Comparison of ENCODE assay signal across 7 cellular contexts in the genomic region with DNA sequence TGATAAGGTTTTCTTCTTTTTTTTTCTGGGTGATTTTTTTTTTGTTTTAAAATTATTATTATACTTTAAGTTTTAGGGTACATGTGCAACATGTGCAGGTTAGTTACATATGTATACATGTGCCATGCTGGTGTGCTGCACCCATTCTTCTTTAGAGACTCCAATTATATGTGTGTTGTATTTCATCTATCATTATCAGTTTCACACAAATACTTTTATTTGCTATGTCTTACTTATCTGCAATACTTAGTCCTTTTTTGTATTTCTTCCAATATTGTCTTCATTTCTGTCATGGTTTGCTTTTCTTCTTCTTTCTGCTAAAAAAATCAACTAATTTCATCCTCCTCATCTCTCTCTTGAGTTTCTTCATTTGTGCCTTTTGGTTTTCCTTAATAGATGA. TPM values are rescaled to one million over a fixed set of nuclear protein-coding genes. Genes with fewer than 3 reads are reported as not detected.
"Had no signal": no experiment of that assay in that cellular context is flagged by ENCODE, and none has a peak within 500 bp of the region (broad histone marks: within the 10 kb centered on the region; RNA-seq: fewer than 3 reads in every experiment).

No MANE protein-coding gene starts in this region.

- H3K4me1 Mint-ChIP-seq: IgD-negative memory B cell had no signal

- H3K27ac Mint-ChIP-seq: GM23338, H9, HFFc6, IgD-negative memory B cell had no signal

- H3K36me3 Mint-ChIP-seq: IgD-negative memory B cell had no signal

- DNase-seq: H9, HCEC 1CT, HFFc6, KBM-7 had no signal

- ATAC-seq: GM23338, HepG2 had no signal

- H3K4me3 ChIP-seq: GM23338 had no signal

- H3K4me3 Mint-ChIP-seq: GM23338, H9, HFFc6 had no signal

RNA-seq across cellular contexts. Expression of a gene that starts 3.9 kb away (rescaled TPM):
- total RNA-seq: HepG2 had no signal
- polyA plus RNA-seq: HepG2 had no signal
